In the genomic region with DNA sequence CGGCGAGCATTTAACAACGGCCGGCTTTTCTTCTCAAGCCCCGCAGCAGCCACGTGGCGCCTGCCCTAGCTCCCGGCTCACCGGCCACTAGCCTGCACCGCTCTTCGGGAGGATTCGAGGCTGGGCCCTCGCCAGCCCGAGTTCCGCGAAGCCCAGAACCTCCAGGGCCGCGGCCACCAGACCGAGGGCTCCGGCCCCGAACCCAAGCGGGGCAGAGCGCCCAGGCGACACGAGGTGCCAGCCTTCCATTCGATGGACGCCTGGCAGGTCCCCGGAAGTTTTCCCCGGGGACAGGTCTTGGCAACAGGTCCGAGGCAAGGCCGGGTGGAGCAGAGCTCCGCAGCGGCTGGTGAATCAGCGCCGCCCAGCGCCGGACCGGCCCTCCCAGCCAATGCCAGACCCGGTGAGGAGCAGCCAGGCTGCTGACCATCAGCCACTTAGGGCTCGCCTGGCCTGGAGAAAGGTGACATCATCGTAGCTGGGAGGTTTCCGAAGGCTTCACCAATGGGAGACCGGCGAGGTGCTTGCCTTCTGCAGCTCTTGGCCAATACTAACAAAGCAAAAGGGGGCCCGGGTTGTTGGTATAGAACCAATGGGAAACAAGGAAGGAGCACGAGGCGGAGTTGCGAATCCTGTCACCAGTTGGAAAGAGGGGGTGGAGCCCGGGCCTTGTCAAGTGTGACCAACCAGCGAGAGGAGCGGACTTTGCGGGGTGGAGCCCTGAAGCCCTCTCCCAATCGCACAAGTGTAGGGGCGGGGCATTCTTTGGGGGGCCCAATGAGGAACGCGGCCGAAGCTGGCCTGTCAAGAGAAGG, we compare ENCODE assay signal across 8 cellular contexts. TPM values are rescaled to one million over a fixed set of nuclear protein-coding genes. Genes with fewer than 3 reads are reported as not detected.
DNase-seq lines count a peak whose midpoint lies in the region; ATAC-seq and TF ChIP-seq lines count a peak whose summit lies in the region.

No MANE protein-coding gene starts in this region.

- peak overlapping the region; percentile 77 for H3K4me2 ChIP-seq in OCI-LY3 (ENCODE audit: low read length)

- H3K9me3 ChIP-seq in OCI-LY3 (ENCODE audit: insufficient read depth, low read length) (no peaks in the 10 kb centered on the region), mononuclear cell (ENCODE audit: low read depth, low read length) (no peaks in the 10 kb centered on the region)

- peak overlapping the region; percentile 52 for H3K27ac ChIP-seq in OCI-LY3 (ENCODE audit: low read length)

- peak; percentile 23; the same call in 1 of the 2 replicates for TF ChIP-seq CTCF in OCI-LY3 (IDR thresholded peaks at IDR 0.05; ENCODE audit: low read depth, low read length)
- no peak for TF ChIP-seq CTCF in epithelial cell of esophagus (IDR thresholded peaks at IDR 0.05; ENCODE audit: insufficient read depth, low read depth, low read length, missing control alignments)

- H3K36me3 ChIP-seq in OCI-LY3 (replicated peaks; ENCODE audit: low read depth, low read length) = peaks cover 4% of the 10 kb centered on the region

- DNase-seq in DMS 273 treated with DMSO at 0.1 percent for 48 hours (lab: John Stamatoyannopoulos, UW) (peak; percentile 100), HuH-7 (ENCODE audit: low spot score) (peak; percentile 98), activated T-cell treated with anti-CD3 and anti-CD28 coated beads for 4 hours (peak; percentile 99), epithelial cell of esophagus (ENCODE audit: low read depth) (peak; percentile 100)
- DNase-seq in stimulated activated CD8-positive, alpha-beta memory T cell treated with anti-CD3 and anti-CD28 coated beads, Interleukin-4, amount 100 ng/mL, for 1 hour (ENCODE audit: low read depth in 2 of 2, low spot score in 1 of 2) = peak; percentile 97 to 100

- no peaks in the 10 kb centered on the region for H3K79me2 ChIP-seq in OCI-LY3 (ENCODE audit: low read length)

- H2AFZ ChIP-seq in OCI-LY3 (ENCODE audit: low read depth, low read length) = no peak overlapping the region; the same call in 1 of the 2 replicates

- peak overlapping the region; percentile 84 for H3K9ac ChIP-seq in OCI-LY3 (ENCODE audit: low read length)

- no peaks in the 10 kb centered on the region for H4K20me1 ChIP-seq in OCI-LY3 (ENCODE audit: insufficient read depth, low read length)

- H3K4me1 ChIP-seq in OCI-LY3 (ENCODE audit: low read length) = peaks cover 11% of the 10 kb centered on the region
- peaks cover 34% of the 10 kb centered on the region for H3K4me1 ChIP-seq in mononuclear cell (ENCODE audit: insufficient read depth, low read length)

- H3K4me3 ChIP-seq in OCI-LY3 (ENCODE audit: low read length) = peak overlapping the region; percentile 95
- H3K4me3 ChIP-seq in epithelial cell of esophagus (ENCODE audit: low read length) = peak overlapping the region; percentile 63
- H3K4me3 ChIP-seq in mononuclear cell (ENCODE audit: low read length) = peak overlapping the region; percentile 71

- H3K27me3 ChIP-seq in OCI-LY3 (ENCODE audit: low read depth, low read length) (peaks cover 15% of the 10 kb centered on the region), mononuclear cell (ENCODE audit: insufficient read depth, low read length) (no peaks in the 10 kb centered on the region)

- ATAC-seq in GM21515 (IDR thresholded peaks at IDR 0.05; ENCODE audit: unreplicated experiment) = peak; percentile 85

RNA-seq across cellular contexts. Expression of a gene that starts 0.5 kb away (rescaled TPM):
- 80.9 TPM for total RNA-seq in mononuclear cell

RNA-seq across cellular contexts. Expression of a gene that starts 20.7 kb away (rescaled TPM):
- 66.4 TPM for total RNA-seq in mononuclear cell

RNA-seq across cellular contexts. Expression of a gene that starts 47.0 kb away (rescaled TPM):
- 0.84 TPM for total RNA-seq in mononuclear cell

Comparison
In these comparisons a context has a peak if more than half of its experiments do, and no peak if none do; other contexts are left out.
1. Peak in every context shown above with its lines: DNase-seq, ATAC-seq, H3K4me3 ChIP-seq and H3K27ac ChIP-seq.